1 cellular context compared by ENCODE assay signal in genomic region chr3:112685435-112685834, GRCh38.
TF ChIP-seq lines count a peak whose summit lies in the region.

No MANE protein-coding gene starts in this region.

TF ChIP-seq in WTC11, 78 proteins besides CTCF, POLR2A, EP300 and RAD21 (continued from another document):
- TF ChIP-seq, protein P1, sequence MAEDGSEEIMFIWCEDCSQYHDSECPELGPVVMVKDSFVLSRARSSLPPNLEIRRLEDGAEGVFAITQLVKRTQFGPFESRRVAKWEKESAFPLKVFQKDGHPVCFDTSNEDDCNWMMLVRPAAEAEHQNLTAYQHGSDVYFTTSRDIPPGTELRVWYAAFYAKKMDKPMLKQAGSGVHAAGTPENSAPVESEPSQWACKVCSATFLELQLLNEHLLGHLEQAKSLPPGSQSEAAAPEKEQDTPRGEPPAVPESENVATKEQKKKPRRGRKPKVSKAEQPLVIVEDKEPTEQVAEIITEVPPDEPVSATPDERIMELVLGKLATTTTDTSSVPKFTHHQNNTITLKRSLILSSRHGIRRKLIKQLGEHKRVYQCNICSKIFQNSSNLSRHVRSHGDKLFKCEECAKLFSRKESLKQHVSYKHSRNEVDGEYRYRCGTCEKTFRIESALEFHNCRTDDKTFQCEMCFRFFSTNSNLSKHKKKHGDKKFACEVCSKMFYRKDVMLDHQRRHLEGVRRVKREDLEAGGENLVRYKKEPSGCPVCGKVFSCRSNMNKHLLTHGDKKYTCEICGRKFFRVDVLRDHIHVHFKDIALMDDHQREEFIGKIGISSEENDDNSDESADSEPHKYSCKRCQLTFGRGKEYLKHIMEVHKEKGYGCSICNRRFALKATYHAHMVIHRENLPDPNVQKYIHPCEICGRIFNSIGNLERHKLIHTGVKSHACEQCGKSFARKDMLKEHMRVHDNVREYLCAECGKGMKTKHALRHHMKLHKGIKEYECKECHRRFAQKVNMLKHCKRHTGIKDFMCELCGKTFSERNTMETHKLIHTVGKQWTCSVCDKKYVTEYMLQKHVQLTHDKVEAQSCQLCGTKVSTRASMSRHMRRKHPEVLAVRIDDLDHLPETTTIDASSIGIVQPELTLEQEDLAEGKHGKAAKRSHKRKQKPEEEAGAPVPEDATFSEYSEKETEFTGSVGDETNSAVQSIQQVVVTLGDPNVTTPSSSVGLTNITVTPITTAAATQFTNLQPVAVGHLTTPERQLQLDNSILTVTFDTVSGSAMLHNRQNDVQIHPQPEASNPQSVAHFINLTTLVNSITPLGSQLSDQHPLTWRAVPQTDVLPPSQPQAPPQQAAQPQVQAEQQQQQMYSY (CRISPR knock-in tag; IDR thresholded peaks at IDR 0.05) = no peak
- TF ChIP-seq MXD4 (CRISPR knock-in tag; IDR thresholded peaks at IDR 0.05; ENCODE audit: borderline replicate concordance) (no peak), FOXK1 (CRISPR knock-in tag; IDR thresholded peaks at IDR 0.05) (no peak)
